Comparison of ENCODE assay signal across 8 cellular contexts in genomic region chr11:33160147-33160546, GRCh38. TPM values are rescaled to one million over a fixed set of nuclear protein-coding genes. Genes with fewer than 3 reads are reported as not detected.
DNase-seq lines count a peak whose midpoint lies in the region; ATAC-seq and TF ChIP-seq lines count a peak whose summit lies in the region.

No MANE protein-coding gene starts in this region.

- POLR2A ChIA-PET in A673 (lab: Charles Lee; ENCODE audit: low non-redundant PET) = interaction anchor here (0.7 kb wide), 1 partner anchor 243 kb away, joined by 3 read pairs; no protein-coding TSS in a partner anchor
- POLR2A ChIA-PET in naive thymus-derived CD8-positive, alpha-beta T cell (lab: Charles Lee) = interaction anchor here (0.6 to 2.1 kb wide), 2 partner anchors 99 to 159 kb away, joined by 3 to 5 read pairs; no protein-coding TSS in a partner anchor

- peak overlapping the region; percentile 29 to 100 (median 99) for H3K27ac Mint-ChIP-seq in naive thymus-derived CD8-positive, alpha-beta T cell

- H3K27me3 ChIP-seq in A673 (replicated peaks; ENCODE audit: insufficient read depth, low read depth, low read length, poor library complexity) (no peaks in the 10 kb centered on the region), Peyer's patch (no peaks in the 10 kb centered on the region)
- no peaks in the 10 kb centered on the region for H3K27me3 ChIP-seq in effector memory CD4-positive, alpha-beta T cell (replicated peaks; ENCODE audit: control insufficient read depth, insufficient read depth, low read length, poor library complexity, severe bottlenecking)

- no peaks in the 10 kb centered on the region for H3K27me3 Mint-ChIP-seq in naive thymus-derived CD8-positive, alpha-beta T cell

- H3K4me1 ChIP-seq in A673 (ENCODE audit: insufficient read depth, low read length, poor library complexity, severe bottlenecking) (peaks cover 33% of the 10 kb centered on the region), Peyer's patch (peaks cover 0 to 28% (median 0%) of the 10 kb centered on the region in 4 donors)
- peaks cover 10% of the 10 kb centered on the region for H3K4me1 ChIP-seq in effector memory CD4-positive, alpha-beta T cell (ENCODE audit: control insufficient read depth, insufficient read depth, low read length, poor library complexity, severe bottlenecking)

- H3K4me1 Mint-ChIP-seq in naive thymus-derived CD8-positive, alpha-beta T cell = peaks cover 29 to 68% (median 62%) of the 10 kb centered on the region in 4 donors

- H3K27ac ChIP-seq in A673 (ENCODE audit: low read depth, low read length, poor library complexity, severe bottlenecking) (peak overlapping the region; percentile 80), Peyer's patch (peak overlapping the region in 1 of 4 donors; percentile 80)
- no peak overlapping the region for H3K27ac ChIP-seq in effector memory CD4-positive, alpha-beta T cell (ENCODE audit: insufficient read depth, low read length, poor library complexity, severe bottlenecking)

- intact Hi-C loops in A673 (cut with micrococcal nuclease; ENCODE audit: unreplicated experiment) = loop anchor here (5.0 to 10.0 kb wide), 3 partner anchors 97 to 665 kb away; partner anchors contain the start of genes CD59 and HIPK3

- CTCF ChIA-PET in A673 (lab: Charles Lee) = no interaction called here

- H3K9me3 ChIP-seq in A673 (ENCODE audit: low read depth, low read length, poor library complexity, severe bottlenecking) (no peaks in the 10 kb centered on the region), Peyer's patch (no peaks in the 10 kb centered on the region)
- no peaks in the 10 kb centered on the region for H3K9me3 ChIP-seq in effector memory CD4-positive, alpha-beta T cell (ENCODE audit: control insufficient read depth, low read length)

- peaks cover 4 to 18% (median 7%) of the 10 kb centered on the region in 3 donors for H3K36me3 Mint-ChIP-seq in naive thymus-derived CD8-positive, alpha-beta T cell

- ATAC-seq in GM18858 (IDR thresholded peaks at IDR 0.05; ENCODE audit: unreplicated experiment) (peak; percentile 29), HG03432 (IDR thresholded peaks at IDR 0.05; ENCODE audit: unreplicated experiment) (no peak), HG02759 (IDR thresholded peaks at IDR 0.05; ENCODE audit: unreplicated experiment) (no peak)
- no peak for ATAC-seq in naive thymus-derived CD8-positive, alpha-beta T cell

- peak; percentile 76 for DNase-seq in A673 (ENCODE audit: low spot score)
- no peak for DNase-seq in Peyer's patch
- no peak for DNase-seq in effector memory CD4-positive, alpha-beta T cell
- DNase-seq in naive thymus-derived CD8-positive, alpha-beta T cell = peak in 1 of 10 donors; percentile 5
- no peak for DNase-seq in hepatic stellate cell (ENCODE audit: low spot score)

- peaks cover 19% of the 10 kb centered on the region for H3K36me3 ChIP-seq in A673 (ENCODE audit: insufficient read depth, low read length, poor library complexity, severe bottlenecking)
- H3K36me3 ChIP-seq in Peyer's patch = no peaks in the 10 kb centered on the region
- H3K36me3 ChIP-seq in effector memory CD4-positive, alpha-beta T cell (ENCODE audit: control insufficient read depth, insufficient read depth, low read length) = no peaks in the 10 kb centered on the region

- no TSS peak for BruUV-seq in A673 (replicated peaks; lab: Mats Ljungman, UMichigan)

- H3K4me3 Mint-ChIP-seq in naive thymus-derived CD8-positive, alpha-beta T cell = peak overlapping the region; percentile 93 to 100 (median 100)

- TF ChIP-seq CTCF in A673 (conservative IDR thresholded peaks at IDR 0.05; ENCODE audit: low read depth, low read length) (no peak), Peyer's patch (IDR thresholded peaks at IDR 0.05) (no peak)

- no peaks in the 10 kb centered on the region for H3K9me3 Mint-ChIP-seq in naive thymus-derived CD8-positive, alpha-beta T cell

- no peak for TF ChIP-seq POLR2A in Peyer's patch (IDR thresholded peaks at IDR 0.05)

- H3K4me3 ChIP-seq in A673 (ENCODE audit: low read depth, low read length, poor library complexity, severe bottlenecking) (peak overlapping the region; percentile 56), Peyer's patch (peak overlapping the region; percentile 67 to 88 (median 81))
- H3K4me3 ChIP-seq in effector memory CD4-positive, alpha-beta T cell (ENCODE audit: insufficient read depth, low read depth, low read length, poor library complexity, severe bottlenecking) = peak overlapping the region; percentile 88

RNA-seq across cellular contexts. Expression of gene CSTF3, which starts 1.1 kb away (rescaled TPM):
- 121 and 125 TPM in 2 replicates for total RNA-seq in A673 (2021)
- total RNA-seq in Peyer's patch = 10 to 100 TPM; 18.5 to 28.9 (median 19.4) TPM
- total RNA-seq in naive thymus-derived CD8-positive, alpha-beta T cell = 10 to 100 TPM; 27.3 to 31.0 TPM
- polyA plus RNA-seq in naive thymus-derived CD8-positive, alpha-beta T cell = 10 to 100 TPM; 11.1 to 17.9 (median 15.4) TPM
